In genomic region chr11:94647926-94648325, GRCh38 we compare ENCODE assay signal across 21 cellular contexts.
A peak's percentile ranks its signal among the peaks of the same experiment; 100 is the strongest.
DNase-seq lines count a peak whose midpoint lies in the region; ATAC-seq and TF ChIP-seq lines count a peak whose summit lies in the region.
"Had no signal": no experiment of that assay in that cellular context is flagged by ENCODE, and none has a peak within 500 bp of the region (broad histone marks: within the 10 kb centered on the region; RNA-seq: fewer than 3 reads in every experiment).

No MANE protein-coding gene starts in this region.

- no peak for DNase-seq in GM23338 (ENCODE audit: low spot score)
- peak in 6 of 7 donors; percentile 29 to 67 (median 38) for DNase-seq in adrenal gland
- peak; percentile 65 for DNase-seq in left cardiac atrium
- DNase-seq in ovary = peak; percentile 30 to 75 (median 43)
- DNase-seq in NCI-H446 treated with DMSO at 0.1 percent for 48 hours (lab: John Stamatoyannopoulos, UW) = no peak
- DNase-seq in stimulated activated CD4-positive, alpha-beta T cell treated with anti-CD3 and anti-CD28 coated beads, Interleukin-4, amount 100 ng/mL, for 1 hour = no peak
- DNase-seq in SW 1271 (lab: John Stamatoyannopoulos, UW) = no peak
- DNase-seq: activated CD4-positive, alpha-beta T cell treated with anti-CD3 and anti-CD28 coated beads, Interleukin-2, amount 50 U/mL, for 4 hours; activated effector memory CD4-positive, alpha-beta T cell treated with anti-CD3 and anti-CD28 coated beads, Interleukin-2, amount 50 U/mL, for 16 hours; amygdala; caudate nucleus; dorsolateral prefrontal cortex; KBM-7; NCI-H2029; NCI-H510A; stimulated activated CD4-positive, alpha-beta T cell treated with anti-CD3 and anti-CD28 coated beads, Interleukin-1b, Interleukin-23, amount 100 ng/mL, for 48 hours had no signal

- intact Hi-C loops in adrenal gland (cut with DNase I) = no loop called here
- intact Hi-C loops in left cardiac atrium (cut with DNase I) = no loop called here
- intact Hi-C loops in ovary (cut with DNase I) = no loop called here

- TF ChIP-seq POLR2A in adrenal gland (IDR thresholded peaks at IDR 0.05) (no peak), ovary (IDR thresholded peaks at IDR 0.05) (no peak)

- H3K36me3 Mint-ChIP-seq in GM23338 (ENCODE audit: low read depth) = peaks cover 25% of the 10 kb centered on the region

- H4K20me1 ChIP-seq in GM23338 (replicated peaks; ENCODE audit: insufficient read depth) = no peaks in the 10 kb centered on the region

- H3K79me2 ChIP-seq in GM23338 (replicated peaks; ENCODE audit: insufficient read depth) = peaks cover 27% of the 10 kb centered on the region

- H3K9me3 ChIP-seq in adrenal gland (replicated peaks in 1 of 3) (no peaks in the 10 kb centered on the region), ovary (no peaks in the 10 kb centered on the region)

- H3K4me3 ChIP-seq in GM23338 (peak overlapping the region; percentile 18; the same call in 1 of the 2 replicates), adrenal gland (no peak overlapping the region), ovary (no peak overlapping the region)
- H3K4me3 ChIP-seq: dorsolateral prefrontal cortex had no signal

- H3K27ac Mint-ChIP-seq in GM23338 = peak overlapping the region; percentile 12; the same call in 1 of the 2 replicates

- peak overlapping the region; percentile 62 for H3K4me2 ChIP-seq in GM23338

- no peak for TF ChIP-seq EP300 in ovary (IDR thresholded peaks at IDR 0.05)

- H3K36me3 ChIP-seq in GM23338 (ENCODE audit: insufficient read depth) (peaks cover 6% of the 10 kb centered on the region; the same call in 1 of the 2 replicates), adrenal gland (replicated peaks in 1 of 2) (no peaks in the 10 kb centered on the region), ovary (no peaks in the 10 kb centered on the region)

- H3K4me1 Mint-ChIP-seq in GM23338 = peaks cover 68% of the 10 kb centered on the region

- H3K27me3 ChIP-seq in GM23338 (ENCODE audit: insufficient read depth) = no peaks in the 10 kb centered on the region
- no peaks in the 10 kb centered on the region for H3K27me3 ChIP-seq in adrenal gland
- no peaks in the 10 kb centered on the region for H3K27me3 ChIP-seq in ovary
- H3K27me3 ChIP-seq: dorsolateral prefrontal cortex had no signal

- H3K4me1 ChIP-seq in GM23338 (ENCODE audit: insufficient read depth) (peaks cover 28% of the 10 kb centered on the region), adrenal gland (replicated peaks in 1 of 2) (no peaks in the 10 kb centered on the region), ovary (ENCODE audit: insufficient read depth) (no peaks in the 10 kb centered on the region)

- TF ChIP-seq CTCF in GM23338 (conservative IDR thresholded peaks at IDR 0.05; ENCODE audit: low read depth in 2 of 2) (no peak), adrenal gland (IDR thresholded peaks at IDR 0.05) (no peak), ovary (IDR thresholded peaks at IDR 0.05) (no peak)

- H3K4me3 Mint-ChIP-seq in GM23338 = peak overlapping the region; percentile 53

- ATAC-seq in GM23338 = peak; percentile 27
- ATAC-seq in left cardiac atrium = peak; percentile 74 to 91
- no peak for ATAC-seq in HG03280 (IDR thresholded peaks at IDR 0.05; ENCODE audit: unreplicated experiment)
- ATAC-seq: HCT116 had no signal

- H3F3A ChIP-seq in GM23338 (replicated peaks; ENCODE audit: low read depth) = peaks cover 14% of the 10 kb centered on the region; the same call in 1 of the 2 replicates

- H3K9me3 Mint-ChIP-seq in GM23338 = peaks cover 5% of the 10 kb centered on the region; the same call in 2 of the 3 replicates

- WGBS in adrenal gland, 4 donors = 41 to 49% (median 47%) methylated on average over 3 of the region's 3 CpGs
- WGBS in ovary, 3 donors = 8 to 16% (median 10%) methylated on average over 3 of the region's 3 CpGs

- H3K27me3 Mint-ChIP-seq in GM23338 (ENCODE audit: insufficient read depth, low read depth, poor library complexity) = peaks cover 8% of the 10 kb centered on the region

- H2AFZ ChIP-seq in GM23338 = no peak overlapping the region

- H3K27ac ChIP-seq in GM23338 (ENCODE audit: low read depth) (peak overlapping the region; percentile 91), adrenal gland (peak overlapping the region in 1 of 5 donors; percentile 50), ovary (no peak overlapping the region)
- H3K27ac ChIP-seq: dorsolateral prefrontal cortex, HL-60, RWPE1, VCaP had no signal

- no peaks in the 10 kb centered on the region for H3K9me2 ChIP-seq in GM23338 (ENCODE audit: insufficient read depth)

TF ChIP-seq in GM23338, 12 proteins besides CTCF, POLR2A, EP300 and RAD21:
- TF ChIP-seq POLR2AphosphoS5 (IDR thresholded peaks at IDR 0.05; ENCODE audit: low read depth) = peak; percentile 59
- TF ChIP-seq ZNF462 (CRISPR knock-in tag; IDR thresholded peaks at IDR 0.05) = no peak

Comparison
In these comparisons a context has a peak if more than half of its experiments do, and no peak if none do; other contexts are left out.
1. DNase-seq: peak in adrenal gland (6 of 7), left cardiac atrium (single experiment) and ovary (5 of 5); none in GM23338 (single experiment), NCI-H446 treated with DMSO at 0.1 percent for 48 hours (single experiment), stimulated activated CD4-positive, alpha-beta T cell treated with anti-CD3 and anti-CD28 coated beads, Interleukin-4, amount 100 ng/mL, for 1 hour (single experiment) and SW 1271 (0 of 2).